Comparison of ENCODE assay signal across 23 cellular contexts in the genomic region with DNA sequence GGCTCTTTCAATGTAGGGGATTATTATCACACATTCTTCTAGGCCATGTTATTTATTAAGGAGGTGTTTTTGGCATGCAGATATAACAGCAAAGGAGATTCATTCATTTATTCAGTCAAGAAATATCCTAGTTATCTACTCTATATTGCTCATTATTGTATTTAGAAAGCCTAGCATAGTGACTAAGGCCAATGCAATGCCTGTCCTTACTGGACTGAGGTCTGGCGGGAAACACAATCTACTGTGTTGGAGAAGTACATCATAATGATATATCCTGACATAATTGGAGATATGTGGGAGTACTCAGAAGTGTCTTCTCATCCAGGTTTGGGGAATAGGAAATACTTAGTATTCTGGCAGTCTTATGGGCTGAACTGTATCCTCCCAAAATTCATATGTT.
A peak's percentile ranks its signal among the peaks of the same experiment; 100 is the strongest.
DNase-seq lines count a peak whose midpoint lies in the region; ATAC-seq and TF ChIP-seq lines count a peak whose summit lies in the region.
"Had no signal": no experiment of that assay in that cellular context is flagged by ENCODE, and none has a peak within 500 bp of the region (broad histone marks: within the 10 kb centered on the region; RNA-seq: fewer than 3 reads in every experiment).

No MANE protein-coding gene starts in this region.

- no peak for TF ChIP-seq POLR2A in breast epithelium (IDR thresholded peaks at IDR 0.05)

- H3K27me3 ChIP-seq in mammary epithelial cell (ENCODE audit: insufficient read depth, low read length): no peaks in the 10 kb centered on the region
- H3K27me3 ChIP-seq in breast epithelium: no peaks in the 10 kb centered on the region
- no peaks in the 10 kb centered on the region for H3K27me3 ChIP-seq in tibial artery

- dilution Hi-C loops in mammary epithelial cell (cut with HindIII; ENCODE audit: low sequenced_read_pairs): no loop called here

- H4K20me1 ChIP-seq in mammary epithelial cell (ENCODE audit: insufficient read depth, low read length): no peaks in the 10 kb centered on the region

- H3K9me3 ChIP-seq in mammary epithelial cell (replicated peaks; ENCODE audit: insufficient read depth, low read length) (no peaks in the 10 kb centered on the region), breast epithelium (no peaks in the 10 kb centered on the region), tibial artery (no peaks in the 10 kb centered on the region)

- CTCF ChIA-PET in mammary epithelial cell (lab: Charles Lee; ENCODE audit: low non-redundant PET): no interaction called here

- H3K4me3 Mint-ChIP-seq in glutamatergic neuron (ENCODE audit: unreplicated experiment): no peak overlapping the region
- H3K4me3 Mint-ChIP-seq: activated T-helper 17 cell treated with anti-CD3 and anti-CD28 coated beads, Interleukin-2, amount 50 U/mL, for 72 hours; CD8-positive, alpha-beta T cell; neural crest cell; T-helper 2 cell treated with Interferon-gamma antibody and Interleukin-4, amounts not matched to agents 5 μg/mL and 100 μg/mL, for 36 hours; type B pancreatic cell had no signal

- H3K4me1 ChIP-seq in mammary epithelial cell (ENCODE audit: insufficient read depth, low read length) (peaks cover 39% of the 10 kb centered on the region), breast epithelium (no peaks in the 10 kb centered on the region), tibial artery (peaks cover 0 to 93% (median 44%) of the 10 kb centered on the region in 4 donors)

- H3K27me3 Mint-ChIP-seq in glutamatergic neuron (ENCODE audit: unreplicated experiment): no peaks in the 10 kb centered on the region
- H3K27me3 Mint-ChIP-seq: type B pancreatic cell had no signal

- H3K27ac ChIP-seq in mammary epithelial cell (ENCODE audit: insufficient read depth, low read depth, low read length) (no peak overlapping the region), breast epithelium (no peak overlapping the region), tibial artery (peak overlapping the region; percentile 69 to 85)
- H3K27ac ChIP-seq: 22Rv1, WERI-Rb-1 had no signal

- H2AFZ ChIP-seq in mammary epithelial cell (ENCODE audit: low read depth, low read length): no peak overlapping the region

- TF ChIP-seq CTCF in mammary epithelial cell (conservative IDR thresholded peaks at IDR 0.05 in 1 of 2, IDR thresholded peaks at IDR 0.05 in 1 of 2; ENCODE audit: extremely low read depth in 1 of 2, insufficient read depth in 1 of 2, low read depth in 1 of 2, low read length in 2 of 2) (no peak), breast epithelium (IDR thresholded peaks at IDR 0.05) (no peak), fibroblast of pulmonary artery (IDR thresholded peaks at IDR 0.05; ENCODE audit: low read length, missing control alignments) (no peak), tibial artery (IDR thresholded peaks at IDR 0.05) (no peak), glutamatergic neuron (IDR thresholded peaks at IDR 0.05; ENCODE audit: partially characterized antibody, unreplicated experiment) (no peak)

- 75% methylated on average over 1 of the region's 1 CpG for WGBS in mammary epithelial cell (ENCODE audit: low coverage, missing lambda C conversion rate)

- BruUV-seq in mammary epithelial cell (replicated peaks; lab: Mats Ljungman, UMichigan): no TSS peak

- no peak overlapping the region for H3K27ac Mint-ChIP-seq in glutamatergic neuron (ENCODE audit: unreplicated experiment)
- H3K27ac Mint-ChIP-seq: activated naive CD4-positive, alpha-beta T cell treated with anti-CD3 and anti-CD28 coated beads, Interleukin-2, amount 50 U/mL, for 72 hours; activated T-helper 17 cell treated with anti-CD3 and anti-CD28 coated beads, Interleukin-2, amount 50 U/mL, for 72 hours; CD8-positive, alpha-beta T cell; T-helper 2 cell treated with Interferon-gamma antibody and Interleukin-4, amounts not matched to agents 5 μg/mL and 100 μg/mL, for 36 hours; type B pancreatic cell had no signal

- peak; percentile 19 for DNase-seq in mammary epithelial cell
- DNase-seq in breast epithelium (ENCODE audit: low spot score in 2 of 2): no peak
- peak; percentile 43 for DNase-seq in amniotic epithelial cell (ENCODE audit: low read depth)
- peak; percentile 47 for DNase-seq in fibroblast of pulmonary artery (ENCODE audit: low read depth)
- no peak for DNase-seq in tibial artery
- DNase-seq in glutamatergic neuron: no peak
- DNase-seq in NCI-H2171 (lab: John Stamatoyannopoulos, UW): no peak
- DNase-seq: activated CD4-positive, alpha-beta T cell treated with anti-CD3 and anti-CD28 coated beads, Interleukin-2, amount 50 U/mL, for 1 hour; CD8-positive, alpha-beta T cell; DMS 273 treated with DMSO at 0.1 percent for 48 hours; effector memory CD4-positive, alpha-beta T cell; GOT3; NCI-H1105; NCI-H345; NCI-H774; WERI-Rb-1 had no signal

- H3K9me3 Mint-ChIP-seq in glutamatergic neuron (ENCODE audit: unreplicated experiment): no peaks in the 10 kb centered on the region
- H3K9me3 Mint-ChIP-seq: activated T-helper 17 cell treated with anti-CD3 and anti-CD28 coated beads, Interleukin-2, amount 50 U/mL, for 72 hours; CD8-positive, alpha-beta T cell; T-helper 2 cell treated with Interferon-gamma antibody and Interleukin-4, amounts not matched to agents 5 μg/mL and 100 μg/mL, for 36 hours had no signal

- H3K36me3 Mint-ChIP-seq in glutamatergic neuron (ENCODE audit: unreplicated experiment): peaks cover 4% of the 10 kb centered on the region
- H3K36me3 Mint-ChIP-seq: activated naive CD4-positive, alpha-beta T cell treated with anti-CD3 and anti-CD28 coated beads, Interleukin-2, amount 50 U/mL, for 72 hours; CD8-positive, alpha-beta T cell; type B pancreatic cell had no signal

- H3K36me3 ChIP-seq in mammary epithelial cell (ENCODE audit: insufficient read depth, low read length) (no peaks in the 10 kb centered on the region), breast epithelium (no peaks in the 10 kb centered on the region), tibial artery (no peaks in the 10 kb centered on the region)
- H3K36me3 ChIP-seq: WERI-Rb-1 had no signal

- no peak overlapping the region for H3K4me3 ChIP-seq in mammary epithelial cell (replicated peaks in 1 of 3; ENCODE audit: insufficient read depth in 1 of 3, low read depth in 2 of 3, low read length in 3 of 3)
- no peak overlapping the region for H3K4me3 ChIP-seq in breast epithelium
- no peak overlapping the region for H3K4me3 ChIP-seq in fibroblast of pulmonary artery (replicated peaks; ENCODE audit: low read depth, low read length)
- no peak overlapping the region for H3K4me3 ChIP-seq in tibial artery

- H3K9ac ChIP-seq in mammary epithelial cell (ENCODE audit: insufficient read depth, low read length): no peak overlapping the region

- H3K79me2 ChIP-seq in mammary epithelial cell (ENCODE audit: insufficient read depth, low read length): no peaks in the 10 kb centered on the region

- in situ Hi-C loops in mammary epithelial cell (cut with MboI; ENCODE audit: low sequenced_read_pairs in 2 of 2): no loop called here

- intact Hi-C loops in mammary epithelial cell (cut with micrococcal nuclease): no loop called here
- intact Hi-C loops in breast epithelium (cut with DNase I; ENCODE audit: low total_unique reads): no loop called here
- intact Hi-C loops in tibial artery (cut with DNase I; ENCODE audit: low total_unique reads): loop anchor here (10.0 kb wide), 1 partner anchor 52 kb away; no protein-coding TSS in a partner anchor

- no peaks in the 10 kb centered on the region for H3K4me1 Mint-ChIP-seq in glutamatergic neuron (ENCODE audit: low read depth, unreplicated experiment)
- H3K4me1 Mint-ChIP-seq: activated T-helper 17 cell treated with anti-CD3 and anti-CD28 coated beads, Interleukin-2, amount 50 U/mL, for 72 hours; neural crest cell had no signal

- H3K4me2 ChIP-seq in mammary epithelial cell (ENCODE audit: insufficient read depth, low read depth, low read length): no peak overlapping the region

- no peak for ATAC-seq in GM21825 (IDR thresholded peaks at IDR 0.05; ENCODE audit: unreplicated experiment)
- ATAC-seq: activated naive CD4-positive, alpha-beta T cell treated with anti-CD3 and anti-CD28 coated beads, Interleukin-2, amount 50 U/mL, for 72 hours; activated T-helper 17 cell treated with anti-CD3 and anti-CD28 coated beads, Interleukin-2, amount 50 U/mL, for 72 hours; CD8-positive, alpha-beta T cell had no signal

Comparison
In these comparisons a context has a peak if more than half of its experiments do, and no peak if none do; other contexts are left out.
1. DNase-seq: peak in mammary epithelial cell (single experiment), amniotic epithelial cell (single experiment) and fibroblast of pulmonary artery (single experiment); none in breast epithelium (0 of 2), tibial artery (0 of 2), glutamatergic neuron (single experiment) and NCI-H2171 (single experiment).
2. H3K27ac ChIP-seq: peak in tibial artery (2 of 2); none in mammary epithelial cell (single experiment) and breast epithelium (0 of 2).